In the genomic region with DNA sequence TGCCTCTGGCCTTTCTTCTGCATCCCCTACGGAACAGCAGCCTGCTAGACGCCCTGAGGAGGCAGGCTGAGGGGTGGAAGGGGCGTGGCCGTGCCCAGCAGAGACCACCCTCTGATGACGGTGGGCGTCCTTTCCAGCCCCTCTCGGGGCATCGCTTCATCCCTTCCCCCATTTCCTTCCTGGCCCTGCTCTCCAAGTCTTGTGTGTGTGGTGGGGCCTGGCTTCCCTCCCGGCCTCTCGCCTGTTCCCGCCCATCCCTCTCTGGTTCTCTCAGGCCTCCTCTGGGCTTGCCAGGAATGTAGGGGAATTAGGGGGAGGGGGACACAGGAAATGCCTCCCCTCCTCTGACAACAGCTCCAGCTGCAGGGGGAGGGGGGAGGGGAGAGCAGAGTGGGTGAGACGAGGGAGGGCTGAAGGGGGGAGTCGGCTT, we compare ENCODE assay signal across 9 cellular contexts. TPM values are rescaled to one million over a fixed set of nuclear protein-coding genes. Genes with fewer than 3 reads are reported as not detected.
DNase-seq lines count a peak whose midpoint lies in the region; ATAC-seq and TF ChIP-seq lines count a peak whose summit lies in the region.
"Had no signal": no experiment of that assay in that cellular context is flagged by ENCODE, and none has a peak within 500 bp of the region (broad histone marks: within the 10 kb centered on the region; RNA-seq: fewer than 3 reads in every experiment).

No MANE protein-coding gene starts in this region.

- H3K4me1 ChIP-seq in CD8-positive, alpha-beta T cell (ENCODE audit: insufficient read depth, low read length) = peaks cover 55% of the 10 kb centered on the region
- peaks cover 0 to 76% of the 10 kb centered on the region in 2 donors for H3K4me1 ChIP-seq in right atrium auricular region

- no peaks in the 10 kb centered on the region for H3K9me3 Mint-ChIP-seq in CD8-positive, alpha-beta T cell
- no peaks in the 10 kb centered on the region for H3K9me3 Mint-ChIP-seq in progenitor cell of endocrine pancreas (ENCODE audit: low read depth)

- 5 to 50% (median 9%) methylated on average over 11 to 13 of the region's 13 CpGs for WGBS in adipose tissue, 3 donors

- no peak overlapping the region for H3K4me3 ChIP-seq in CD8-positive, alpha-beta T cell (ENCODE audit: low read depth, low read length)
- H3K4me3 ChIP-seq in right atrium auricular region = no peak overlapping the region
- H3K4me3 ChIP-seq: GM12878 had no signal

- no peaks in the 10 kb centered on the region for H3K9me3 ChIP-seq in CD8-positive, alpha-beta T cell (ENCODE audit: low read length)
- no peaks in the 10 kb centered on the region for H3K9me3 ChIP-seq in right atrium auricular region

- CTCF ChIA-PET in CD8-positive, alpha-beta T cell (lab: Charles Lee) = no interaction called here

- intact Hi-C loops in CD8-positive, alpha-beta T cell (cut with DNase I, micrococcal nuclease) = no loop called here

- DNase-seq in CD8-positive, alpha-beta T cell = peak in 1 of 7 experiments; percentile 45
- DNase-seq in right atrium auricular region (ENCODE audit: low spot score) = no peak
- DNase-seq in progenitor cell of endocrine pancreas (ENCODE audit: low spot score, unreplicated experiment) = no peak
- DNase-seq in NCI-H2081 (lab: John Stamatoyannopoulos, UW) = no peak
- DNase-seq in NCI-H1048 (lab: John Stamatoyannopoulos, UW) = no peak

- H3K36me3 Mint-ChIP-seq in CD8-positive, alpha-beta T cell = peaks cover 14% of the 10 kb centered on the region
- peaks cover 3% of the 10 kb centered on the region for H3K36me3 Mint-ChIP-seq in progenitor cell of endocrine pancreas (ENCODE audit: insufficient read depth)

- H3K4me3 Mint-ChIP-seq in CD8-positive, alpha-beta T cell = peak overlapping the region; percentile 8
- no peak overlapping the region for H3K4me3 Mint-ChIP-seq in progenitor cell of endocrine pancreas (ENCODE audit: low read depth)

- H3K27me3 ChIP-seq in CD8-positive, alpha-beta T cell (ENCODE audit: insufficient read depth, low read length) = no peaks in the 10 kb centered on the region
- no peaks in the 10 kb centered on the region for H3K27me3 ChIP-seq in right atrium auricular region

- peak overlapping the region; percentile 69 for H3K27ac Mint-ChIP-seq in CD8-positive, alpha-beta T cell
- H3K27ac Mint-ChIP-seq in progenitor cell of endocrine pancreas = peak overlapping the region; percentile 90

- H3K27me3 Mint-ChIP-seq in CD8-positive, alpha-beta T cell (ENCODE audit: low read depth) = no peaks in the 10 kb centered on the region
- H3K27me3 Mint-ChIP-seq in progenitor cell of endocrine pancreas = no peaks in the 10 kb centered on the region

- no peaks in the 10 kb centered on the region for H3K36me3 ChIP-seq in CD8-positive, alpha-beta T cell (ENCODE audit: insufficient read depth, low read length)
- H3K36me3 ChIP-seq in right atrium auricular region = peaks cover 6% of the 10 kb centered on the region

- POLR2A ChIA-PET in CD8-positive, alpha-beta T cell (lab: Charles Lee) = no interaction called here

- no peak overlapping the region for H3K27ac ChIP-seq in CD8-positive, alpha-beta T cell (ENCODE audit: low read depth, low read length)
- peak overlapping the region; percentile 11 for H3K27ac ChIP-seq in adipose tissue (ENCODE audit: low read depth, low read length)
- peak overlapping the region; percentile 49 to 68 for H3K27ac ChIP-seq in right atrium auricular region

- peaks cover 49% of the 10 kb centered on the region for H3K4me1 Mint-ChIP-seq in CD8-positive, alpha-beta T cell (ENCODE audit: low read depth)
- peaks cover 32% of the 10 kb centered on the region for H3K4me1 Mint-ChIP-seq in progenitor cell of endocrine pancreas (ENCODE audit: low read depth)

- TF ChIP-seq CTCF in CD8-positive, alpha-beta T cell (IDR thresholded peaks at IDR 0.05) = no peak
- no peak for TF ChIP-seq CTCF in right atrium auricular region (IDR thresholded peaks at IDR 0.05)
- TF ChIP-seq CTCF in progenitor cell of endocrine pancreas (IDR thresholded peaks at IDR 0.05; ENCODE audit: unreplicated experiment) = no peak

- peak; percentile 16 for ATAC-seq in CD8-positive, alpha-beta T cell
- ATAC-seq in HG03432 (IDR thresholded peaks at IDR 0.05; ENCODE audit: unreplicated experiment) = no peak
- ATAC-seq in GM21717 (IDR thresholded peaks at IDR 0.05; ENCODE audit: unreplicated experiment) = no peak
- ATAC-seq: GM12878 had no signal

RNA-seq across cellular contexts. Expression of gene SKI, which starts 51.1 kb away (rescaled TPM):
- 100 to 1,000 TPM; 361 to 383 TPM for total RNA-seq in CD8-positive, alpha-beta T cell
- polyA plus RNA-seq in adipose tissue = 10 to 100 TPM in 2 of 3 donors, 1 to 10 TPM in 1; 9.5 to 69.2 (median 36.3) TPM
- total RNA-seq in right atrium auricular region = 10 to 100 TPM; 36.7 to 57.2 TPM
- total RNA-seq in progenitor cell of endocrine pancreas = 56.2 and 59.4 TPM in 2 replicates
